Comparison of ENCODE assay signal across 1 cellular context in genomic region chr1:231419738-231420298, GRCh38.
TF ChIP-seq lines count a peak whose summit lies in the region.

No MANE protein-coding gene starts in this region.

TF ChIP-seq in HepG2, 621 proteins besides CTCF, POLR2A, EP300 and RAD21 (continued from another document):
- TF ChIP-seq ARID4A (CRISPR knock-in tag; IDR thresholded peaks at IDR 0.05; ENCODE audit: borderline replicate concordance), result peak; percentile 20; the same call in 1 of the 2 replicates
